13 cellular contexts compared by ENCODE assay signal in the genomic region with DNA sequence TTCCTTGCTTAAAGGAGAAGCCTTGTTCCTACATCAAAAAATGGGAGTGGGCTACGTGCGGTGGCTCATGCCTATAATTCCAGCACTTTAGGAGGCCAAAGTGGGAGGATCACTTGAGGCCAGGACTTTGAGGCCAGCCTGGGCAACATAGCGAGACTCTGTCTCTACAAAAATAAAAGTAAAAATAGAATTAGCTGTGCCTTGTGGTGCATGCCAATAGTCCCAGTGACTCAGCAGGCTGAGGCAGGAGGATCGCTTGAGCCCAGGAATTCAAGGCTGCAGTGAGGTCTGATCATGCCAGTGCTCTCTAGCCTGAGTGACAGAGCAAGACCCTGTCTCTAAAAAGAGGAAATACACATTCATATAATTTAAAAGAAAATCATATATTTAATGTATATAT.
DNase-seq lines count a peak whose midpoint lies in the region; ATAC-seq and TF ChIP-seq lines count a peak whose summit lies in the region.
"Had no signal": no experiment of that assay in that cellular context is flagged by ENCODE, and none has a peak within 500 bp of the region (broad histone marks: within the 10 kb centered on the region; RNA-seq: fewer than 3 reads in every experiment).

No MANE protein-coding gene starts in this region.

- H3K27me3 ChIP-seq in gastroesophageal sphincter: no peaks in the 10 kb centered on the region
- no peaks in the 10 kb centered on the region for H3K27me3 ChIP-seq in gastrocnemius medialis
- H3K27me3 ChIP-seq: spleen had no signal

- H3K9me3 ChIP-seq in gastroesophageal sphincter: no peaks in the 10 kb centered on the region
- H3K9me3 ChIP-seq in gastrocnemius medialis: no peaks in the 10 kb centered on the region
- H3K9me3 ChIP-seq: spleen had no signal

- peaks cover 3 to 39% (median 3%) of the 10 kb centered on the region in 3 donors for H3K4me1 ChIP-seq in gastroesophageal sphincter
- H3K4me1 ChIP-seq in gastrocnemius medialis: peaks cover 58 to 72% of the 10 kb centered on the region in 2 donors
- H3K4me1 ChIP-seq: spleen had no signal

- TF ChIP-seq POLR2A in gastroesophageal sphincter (IDR thresholded peaks at IDR 0.05) (no peak), gastrocnemius medialis (IDR thresholded peaks at IDR 0.05) (no peak)

- H3K4me3 ChIP-seq in gastroesophageal sphincter (no peak overlapping the region), gastrocnemius medialis (no peak overlapping the region)
- H3K4me3 ChIP-seq: spleen had no signal

- DNase-seq in HCEC 1CT (peak; percentile 67), amniotic epithelial cell (ENCODE audit: low read depth) (peak; percentile 68), gastrocnemius medialis (peak; percentile 63 to 82), NCI-H2227 treated with DMSO at 0.1 percent for 48 hours (lab: John Stamatoyannopoulos, UW) (no peak), NCI-H1930 (lab: John Stamatoyannopoulos, UW) (no peak), GM03348 (ENCODE audit: low spot score) (no peak)
- DNase-seq: activated naive CD8-positive, alpha-beta T cell treated with anti-CD3 and anti-CD28 coated beads, Interleukin-2, amount 10 ng/mL, durations not matched to agents 7 days and 5 days; natural killer cell; spleen; T-helper 2 cell had no signal

- no peak for TF ChIP-seq EP300 in gastroesophageal sphincter (IDR thresholded peaks at IDR 0.05)

- TF ChIP-seq CTCF in gastroesophageal sphincter (IDR thresholded peaks at IDR 0.05) (no peak), gastrocnemius medialis (IDR thresholded peaks at IDR 0.05 in 4 of 5, conservative IDR thresholded peaks at IDR 0.05 in 1 of 5) (no peak)

- intact Hi-C loops in gastrocnemius medialis (cut with DNase I; ENCODE audit: low total_unique reads): no loop called here

- ATAC-seq in gastroesophageal sphincter (peak; percentile 72), gastrocnemius medialis (peak; percentile 82 to 85), HG02678 (IDR thresholded peaks at IDR 0.05; ENCODE audit: unreplicated experiment) (no peak)
- ATAC-seq: natural killer cell had no signal

- H3K27ac ChIP-seq in gastroesophageal sphincter: peak overlapping the region in 1 of 4 donors; percentile 13
- H3K27ac ChIP-seq in gastrocnemius medialis: peak overlapping the region; percentile 75 to 96 (median 90)
- H3K27ac ChIP-seq: C4-2B, spleen had no signal

- in situ Hi-C loops in gastrocnemius medialis (cut with MboI; ENCODE audit: low sequenced_read_pairs in 4 of 4): no loop called here

- WGBS in gastroesophageal sphincter (ENCODE audit: low coverage in 1 of 2), 2 donors: 56 to 74% methylated on average over 3 to 4 of the region's 4 CpGs

- H3K36me3 ChIP-seq in gastroesophageal sphincter: no peaks in the 10 kb centered on the region
- peaks cover 0 to 11% of the 10 kb centered on the region in 2 donors for H3K36me3 ChIP-seq in gastrocnemius medialis
- H3K36me3 ChIP-seq: spleen had no signal

Comparison
In these comparisons a context has a peak if more than half of its experiments do, and no peak if none do; other contexts are left out.
1. DNase-seq: peak in HCEC 1CT (single experiment), amniotic epithelial cell (single experiment) and gastrocnemius medialis (2 of 2); none in NCI-H2227 treated with DMSO at 0.1 percent for 48 hours (single experiment), NCI-H1930 (0 of 2) and GM03348 (single experiment).